Comparison of ENCODE assay signal across 24 cellular contexts in the genomic region with DNA sequence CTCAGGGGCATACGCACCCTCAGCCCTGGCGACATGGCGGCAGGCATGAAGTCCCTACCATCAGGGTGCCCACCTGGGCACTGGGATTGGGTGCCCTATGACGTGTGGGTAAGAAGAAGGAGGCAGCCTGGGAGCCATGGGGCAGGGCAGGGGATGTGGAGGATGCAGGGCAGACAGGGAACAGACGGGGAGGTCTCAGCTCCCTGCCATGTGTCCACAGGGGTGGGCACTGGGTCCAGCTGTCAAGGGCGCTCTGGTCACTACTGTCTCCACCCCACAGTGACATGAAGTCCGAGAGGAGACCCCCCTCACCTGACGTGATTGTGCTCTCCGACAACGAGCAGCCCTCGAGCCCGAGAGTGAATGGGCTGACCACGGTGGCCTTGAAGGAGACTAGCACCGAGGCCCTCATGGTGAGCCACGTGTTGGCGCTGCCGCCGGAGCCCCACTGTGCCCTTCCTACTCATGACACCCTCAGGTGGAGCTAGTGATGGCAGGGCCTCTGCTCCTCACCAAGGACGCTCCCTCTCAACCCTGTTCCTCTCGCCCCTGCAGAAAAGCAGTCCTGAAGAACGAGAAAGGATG. TPM values are rescaled to one million over a fixed set of nuclear protein-coding genes. Genes with fewer than 3 reads are reported as not detected.
"Had no signal": no experiment of that assay in that cellular context is flagged by ENCODE, and none has a peak within 500 bp of the region (broad histone marks: within the 10 kb centered on the region; RNA-seq: fewer than 3 reads in every experiment).

No MANE protein-coding gene starts in this region.

- H3K9me3 Mint-ChIP-seq: activated CD4-positive, alpha-beta memory T cell treated with anti-CD3 and anti-CD28 coated beads for 36 hours; activated CD4-positive, alpha-beta T cell treated with anti-CD3 and anti-CD28 coated beads, Interleukin-2, amount 10 ng/mL, durations not matched to agents 7 days and 5 days; activated naive CD4-positive, alpha-beta T cell treated with anti-CD3 and anti-CD28 coated beads, Interleukin-2, amount 50 U/mL, for 24 hours; activated T-cell treated with anti-CD3 and anti-CD28 coated beads, Interleukin-2, amount 50 U/mL, for 72 hours; activated T-helper 2 cell treated with anti-CD3 and anti-CD28 coated beads, Interferon-gamma antibody, Interleukin-2, Interleukin-4, amounts not matched to agents 10 μg/mL and 5 μg/mL and 100 μg/mL, durations not matched to agents 14 hours and 24 hours and 36 hours; IgD-negative memory B cell; T-helper 1 cell treated with Interleukin-12 subunit alpha and Interleukin-12 subunit beta and Interleukin-4 antibody, amounts not matched to agents 30 μg/mL and 1 μg/mL, for 36 hours had no signal

- H3K4me3 Mint-ChIP-seq: activated CD4-positive, alpha-beta memory T cell treated with anti-CD3 and anti-CD28 coated beads for 36 hours; activated CD4-positive, alpha-beta T cell treated with anti-CD3 and anti-CD28 coated beads, Interleukin-2, amount 10 ng/mL, durations not matched to agents 7 days and 5 days; activated naive CD4-positive, alpha-beta T cell treated with anti-CD3 and anti-CD28 coated beads, Interleukin-2, amount 50 U/mL, for 24 hours; activated T-cell treated with anti-CD3 and anti-CD28 coated beads, Interleukin-2, amount 50 U/mL, for 72 hours; IgD-negative memory B cell; T-helper 1 cell treated with Interleukin-12 subunit alpha and Interleukin-12 subunit beta and Interleukin-4 antibody, amounts not matched to agents 30 μg/mL and 1 μg/mL, for 36 hours had no signal

- H3K9ac ChIP-seq: KMS-11 had no signal

- DNase-seq: activated CD4-positive, alpha-beta memory T cell treated with anti-CD3 and anti-CD28 coated beads for 36 hours; activated CD4-positive, alpha-beta T cell treated with anti-CD3 and anti-CD28 coated beads, Interleukin-2, amount 10 ng/mL, durations not matched to agents 7 days and 5 days; activated CD4-positive, CD25-positive, alpha-beta regulatory T cell treated with anti-CD3 and anti-CD28 coated beads, Interleukin-2, amount 50 U/mL, for 72 hours; activated CD8-positive, alpha-beta memory T cell treated with anti-CD3 and anti-CD28 coated beads for 24 hours; activated gamma-delta T cell treated with Interleukin-2 at 50 U/mL for 16 hours; activated T-cell treated with anti-CD3 and anti-CD28 coated beads, Interleukin-2, amount 50 U/mL, for 72 hours; amygdala; brain microvascular endothelial cell; NCI-H1092 treated with DMSO at 0.1 percent for 48 hours; NCI-H1417 treated with DMSO at 0.1 percent for 48 hours; NCI-H1694; NCI-H2029 treated with DMSO at 0.1 percent for 48 hours; NCI-H345; NCI-H510A; NCI-H526 treated with DMSO at 0.1 percent for 48 hours; Peyer's patch; SHP77 had no signal

- H3K27me3 ChIP-seq: brain microvascular endothelial cell, cardiac muscle cell, Peyer's patch, SJSA1 had no signal

- H3K4me3 ChIP-seq: cardiac muscle cell, Peyer's patch, SJSA1 had no signal

- H3K9me3 ChIP-seq: Peyer's patch, SJSA1 had no signal

- H3K27ac Mint-ChIP-seq: activated CD4-positive, alpha-beta memory T cell treated with anti-CD3 and anti-CD28 coated beads for 36 hours; activated CD4-positive, alpha-beta T cell treated with anti-CD3 and anti-CD28 coated beads, Interleukin-2, amount 10 ng/mL, durations not matched to agents 7 days and 5 days; activated naive CD4-positive, alpha-beta T cell treated with anti-CD3 and anti-CD28 coated beads, Interleukin-2, amount 50 U/mL, for 24 hours; activated T-cell treated with anti-CD3 and anti-CD28 coated beads, Interleukin-2, amount 50 U/mL, for 72 hours; activated T-helper 2 cell treated with anti-CD3 and anti-CD28 coated beads, Interferon-gamma antibody, Interleukin-2, Interleukin-4, amounts not matched to agents 10 μg/mL and 5 μg/mL and 100 μg/mL, durations not matched to agents 14 hours and 24 hours and 36 hours; IgD-negative memory B cell; T-helper 1 cell treated with Interleukin-12 subunit alpha and Interleukin-12 subunit beta and Interleukin-4 antibody, amounts not matched to agents 30 μg/mL and 1 μg/mL, for 36 hours had no signal

- ATAC-seq: activated T-cell treated with anti-CD3 and anti-CD28 coated beads, Interleukin-2, amount 50 U/mL, for 72 hours had no signal

- H3K27me3 Mint-ChIP-seq: activated CD4-positive, alpha-beta memory T cell treated with anti-CD3 and anti-CD28 coated beads for 36 hours; activated CD4-positive, alpha-beta T cell treated with anti-CD3 and anti-CD28 coated beads, Interleukin-2, amount 10 ng/mL, durations not matched to agents 7 days and 5 days; activated naive CD4-positive, alpha-beta T cell treated with anti-CD3 and anti-CD28 coated beads, Interleukin-2, amount 50 U/mL, for 24 hours; IgD-negative memory B cell had no signal

- H3K4me2 ChIP-seq: KMS-11 had no signal

- H3K27ac ChIP-seq: brain microvascular endothelial cell, cardiac muscle cell, KMS-11, Peyer's patch, SJSA1 had no signal

RNA-seq across cellular contexts. Expression of a gene that starts 36.6 kb away (rescaled TPM):
- polyA plus RNA-seq: IgD-negative memory B cell had no signal

RNA-seq across cellular contexts. Expression of a gene that starts 45.9 kb away (rescaled TPM):
- total RNA-seq: Peyer's patch had no signal
- polyA plus RNA-seq: IgD-negative memory B cell had no signal
